In the genomic region with DNA sequence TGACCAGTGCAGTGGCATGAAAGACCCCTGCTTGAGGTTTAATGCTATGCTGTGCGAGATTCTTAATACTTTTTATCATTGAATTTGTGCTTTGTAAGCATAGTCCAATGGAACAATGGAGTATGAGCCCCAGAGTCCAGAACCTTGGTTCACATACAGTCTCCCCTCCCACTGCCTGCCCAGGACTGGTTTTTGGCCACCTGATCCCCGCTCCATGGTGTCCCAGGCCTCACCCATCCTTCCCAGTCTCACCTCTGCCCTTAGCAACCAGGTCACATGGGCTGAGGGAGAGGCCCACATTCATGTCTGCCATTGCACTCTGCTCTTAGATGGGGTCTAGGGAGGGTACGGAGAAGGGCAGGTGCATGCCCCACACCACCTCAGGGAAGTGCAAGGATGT, we compare ENCODE assay signal across 17 cellular contexts. TPM values are rescaled to one million over a fixed set of nuclear protein-coding genes. Genes with fewer than 3 reads are reported as not detected.
DNase-seq lines count a peak whose midpoint lies in the region; ATAC-seq and TF ChIP-seq lines count a peak whose summit lies in the region.
"Had no signal": no experiment of that assay in that cellular context is flagged by ENCODE, and none has a peak within 500 bp of the region (broad histone marks: within the 10 kb centered on the region; RNA-seq: fewer than 3 reads in every experiment).

No MANE protein-coding gene starts in this region.

- no peak for TF ChIP-seq POLR2A in esophagus muscularis mucosa (IDR thresholded peaks at IDR 0.05; ENCODE audit: low read depth)

- H3K4me2 ChIP-seq in parathyroid adenoma (ENCODE audit: low read length) = no peak overlapping the region
- H3K4me2 ChIP-seq: BLaER1, GM23338 had no signal

- peaks cover 9% of the 10 kb centered on the region for H3K79me2 ChIP-seq in parathyroid adenoma

- TF ChIP-seq EP300 in esophagus muscularis mucosa (IDR thresholded peaks at IDR 0.05) = no peak

- H3K9ac ChIP-seq in parathyroid adenoma = no peak overlapping the region
- H3K9ac ChIP-seq: BLaER1 had no signal

- intact Hi-C loops in esophagus muscularis mucosa (cut with DNase I) = no loop called here

- DNase-seq in DMS53 (lab: John Stamatoyannopoulos, UW) (peak; percentile 31), DMS53 treated with DMSO at 0.1 percent for 48 hours (lab: John Stamatoyannopoulos, UW; ENCODE audit: unreplicated experiment) (no peak), inferior parietal cortex (ENCODE audit: extremely low spot score) (no peak), esophagus muscularis mucosa (ENCODE audit: extremely low spot score) (no peak)
- no peak for DNase-seq in stimulated activated naive CD8-positive, alpha-beta T cell treated with anti-CD3 and anti-CD28 coated beads, Interleukin-15, amount 100 ng/mL, for 72 hours
- DNase-seq: AML-193; Caco-2; CD8-positive, alpha-beta memory T cell; H7 had no signal

- H3K27me3 Mint-ChIP-seq in stimulated activated naive CD8-positive, alpha-beta T cell treated with anti-CD3 and anti-CD28 coated beads, Interleukin-15, amount 100 ng/mL, for 72 hours = peaks cover 15% of the 10 kb centered on the region

- no peaks in the 10 kb centered on the region for H3K36me3 ChIP-seq in parathyroid adenoma (ENCODE audit: control insufficient read depth, insufficient read depth, low read length)
- no peaks in the 10 kb centered on the region for H3K36me3 ChIP-seq in esophagus muscularis mucosa
- H3K36me3 ChIP-seq: BLaER1 had no signal

- TF ChIP-seq CTCF in parathyroid adenoma (IDR thresholded peaks at IDR 0.05) (no peak), esophagus muscularis mucosa (IDR thresholded peaks at IDR 0.05) (no peak)

- WGBS in esophagus muscularis mucosa = 98% methylated on average over 3 of the region's 3 CpGs

- no peak overlapping the region for H3K4me3 Mint-ChIP-seq in stimulated activated naive CD8-positive, alpha-beta T cell treated with anti-CD3 and anti-CD28 coated beads, Interleukin-15, amount 100 ng/mL, for 72 hours
- H3K4me3 Mint-ChIP-seq: CD8-positive, alpha-beta memory T cell; GM23338 had no signal

- H3K9me3 ChIP-seq in parathyroid adenoma (ENCODE audit: control insufficient read depth, low read length) (no peaks in the 10 kb centered on the region), esophagus muscularis mucosa (no peaks in the 10 kb centered on the region)
- H3K9me3 ChIP-seq: BLaER1, Caco-2 had no signal

- no peak overlapping the region for H3K27ac Mint-ChIP-seq in stimulated activated naive CD8-positive, alpha-beta T cell treated with anti-CD3 and anti-CD28 coated beads, Interleukin-15, amount 100 ng/mL, for 72 hours
- H3K27ac Mint-ChIP-seq: CD8-positive, alpha-beta memory T cell; GM23338 had no signal

- peak; percentile 43 for ATAC-seq in stimulated activated naive CD8-positive, alpha-beta T cell treated with anti-CD3 and anti-CD28 coated beads, Interleukin-15, amount 100 ng/mL, for 72 hours
- ATAC-seq in GM19328 (IDR thresholded peaks at IDR 0.05; ENCODE audit: unreplicated experiment) = no peak
- no peak for ATAC-seq in HG03432 (IDR thresholded peaks at IDR 0.05; ENCODE audit: unreplicated experiment)
- ATAC-seq: GM23338, HepG2 had no signal

- H3K27ac ChIP-seq in parathyroid adenoma (peak overlapping the region; percentile 29), esophagus muscularis mucosa (replicated peaks in 1 of 4) (no peak overlapping the region)
- H3K27ac ChIP-seq: 22Rv1, BLaER1 had no signal

- no peaks in the 10 kb centered on the region for H3K4me1 Mint-ChIP-seq in stimulated activated naive CD8-positive, alpha-beta T cell treated with anti-CD3 and anti-CD28 coated beads, Interleukin-15, amount 100 ng/mL, for 72 hours
- H3K4me1 Mint-ChIP-seq: CD8-positive, alpha-beta memory T cell had no signal

- H3K4me1 ChIP-seq in parathyroid adenoma (peaks cover 21% of the 10 kb centered on the region), esophagus muscularis mucosa (no peaks in the 10 kb centered on the region)
- H3K4me1 ChIP-seq: Caco-2 had no signal

- H2AFZ ChIP-seq in parathyroid adenoma = no peak overlapping the region
- H2AFZ ChIP-seq: GM23338 had no signal

- H3K4me3 ChIP-seq in parathyroid adenoma (ENCODE audit: low read depth, low read length) = no peak overlapping the region
- H3K4me3 ChIP-seq in esophagus muscularis mucosa = no peak overlapping the region
- H3K4me3 ChIP-seq: BLaER1, GM23338 had no signal

- no peaks in the 10 kb centered on the region for H3K9me3 Mint-ChIP-seq in stimulated activated naive CD8-positive, alpha-beta T cell treated with anti-CD3 and anti-CD28 coated beads, Interleukin-15, amount 100 ng/mL, for 72 hours
- H3K9me3 Mint-ChIP-seq: GM23338 had no signal

- no peaks in the 10 kb centered on the region for H3K27me3 ChIP-seq in parathyroid adenoma (ENCODE audit: control insufficient read depth, insufficient read depth, low read length)
- H3K27me3 ChIP-seq in esophagus muscularis mucosa = peaks cover 0 to 1% (median 0%) of the 10 kb centered on the region in 4 donors
- H3K27me3 ChIP-seq: BLaER1 had no signal

RNA-seq across cellular contexts. Expression of gene PDE11A, which starts 6.3 kb away (rescaled TPM):
- under 1 TPM in 3 of 4 donors, not detected in 1; under 0.01 to 0.58 (median under 0.01) TPM for total RNA-seq in esophagus muscularis mucosa
- total RNA-seq: A673; CD8-positive, alpha-beta memory T cell had no signal

RNA-seq across cellular contexts. Expression of gene RBM45, which starts 45.9 kb away (rescaled TPM):
- 10 to 100 TPM in 1 of 4 donors, 1 to 10 TPM in 3; 5.6 to 13.7 (median 7.4) TPM for total RNA-seq in esophagus muscularis mucosa
